In genomic region chr21:43611598-43612369, GRCh38 we compare ENCODE assay signal across 8 cellular contexts. TPM values are rescaled to one million over a fixed set of nuclear protein-coding genes. Genes with fewer than 3 reads are reported as not detected.
DNase-seq lines count a peak whose midpoint lies in the region; ATAC-seq and TF ChIP-seq lines count a peak whose summit lies in the region.

No MANE protein-coding gene starts in this region.

- H3K9me3 Mint-ChIP-seq in H9: no peaks in the 10 kb centered on the region
- no peaks in the 10 kb centered on the region for H3K9me3 Mint-ChIP-seq in CD4-positive, alpha-beta memory T cell

- H3K23ac ChIP-seq in H9 (ENCODE audit: insufficient read length, low read depth, low read length): no peak overlapping the region

- no TSS peak for BruUV-seq in Panc1 (replicated peaks; lab: Mats Ljungman, UMichigan)

- no peak overlapping the region for H3K4me3 ChIP-seq in BLaER1 treated with 17β-estradiol and CSF1 and Interleukin-3, amounts not matched to agents 10 nM and 100 nM
- H3K4me3 ChIP-seq in Panc1 (ENCODE audit: low read depth in 2 of 2, low read length in 2 of 2): no peak overlapping the region
- no peak overlapping the region for H3K4me3 ChIP-seq in dorsolateral prefrontal cortex
- H3K4me3 ChIP-seq in CD4-positive, alpha-beta memory T cell (ENCODE audit: low read length in 2 of 2): no peak overlapping the region

- H2BK15ac ChIP-seq in H9 (ENCODE audit: low read depth, low read length): no peak overlapping the region

- ATAC-seq in Panc1: peak; percentile 92
- ATAC-seq in GM21390 (IDR thresholded peaks at IDR 0.05; ENCODE audit: unreplicated experiment): no peak
- no peak for ATAC-seq in GM21515 (IDR thresholded peaks at IDR 0.05; ENCODE audit: unreplicated experiment)

- H3K4me1 ChIP-seq in BLaER1 treated with 17β-estradiol and CSF1 and Interleukin-3, amounts not matched to agents 10 nM and 100 nM: peaks cover 5 to 32% (median 20%) of the 10 kb centered on the region in 10 experiments; a peak in 18 of 20 replicates
- H3K4me1 ChIP-seq in H9 (ENCODE audit: insufficient read depth, low read length) (no peaks in the 10 kb centered on the region), Panc1 (ENCODE audit: control insufficient read depth, insufficient read depth, low read length) (peaks cover 16% of the 10 kb centered on the region)
- H3K4me1 ChIP-seq in CD4-positive, alpha-beta memory T cell (ENCODE audit: insufficient read depth, low read length): no peaks in the 10 kb centered on the region

- CTCF ChIA-PET in Panc1 (lab: Charles Lee): interaction anchor here (0.6 to 1.1 kb wide), 4 partner anchors 9 to 96 kb away, joined by 3 to 4 read pairs (median 3); no protein-coding TSS in a partner anchor
- CTCF ChIA-PET in CD4-positive, alpha-beta memory T cell (lab: Charles Lee; ENCODE audit: partially characterized antibody): no interaction called here

- WGBS in H9 (ENCODE audit: extremely low coverage, insufficient read length, low lambda C conversion rate): no CpG with 5 or more reads among the region's 8 CpGs

- H3K27ac ChIP-seq in BLaER1 treated with 17β-estradiol and CSF1 and Interleukin-3, amounts not matched to agents 10 nM and 100 nM: no peak overlapping the region
- H3K27ac ChIP-seq in H9 (ENCODE audit: insufficient read length, low read depth, low read length) (no peak overlapping the region), Panc1 (ENCODE audit: low read length) (peak overlapping the region; percentile 54), dorsolateral prefrontal cortex (peak overlapping the region in 2 of 59 donors; percentile 13 to 33)
- H3K27ac ChIP-seq in CD4-positive, alpha-beta memory T cell (ENCODE audit: low read depth, low read length): no peak overlapping the region

- no peak overlapping the region for H2BK12ac ChIP-seq in H9 (ENCODE audit: insufficient read length, low read depth, low read length)

- POLR2A ChIA-PET in Panc1 (lab: Charles Lee): no interaction called here
- POLR2A ChIA-PET in CD4-positive, alpha-beta memory T cell (lab: Charles Lee; ENCODE audit: partially characterized antibody): no interaction called here

- H2BK20ac ChIP-seq in H9 (ENCODE audit: low read depth, low read length, poor library complexity, severe bottlenecking): no peak overlapping the region

- H3K9ac ChIP-seq in BLaER1 treated with 17β-estradiol and CSF1 and Interleukin-3, amounts not matched to agents 10 nM and 100 nM: 0 out of 22 replicates have a peak overlapping the region, but pooled peaks of 1 of the 11 experiments have one; percentile 16
- H3K9ac ChIP-seq in H9 (ENCODE audit: extremely low read depth, insufficient read length, low read length): no peak overlapping the region

- H3K36me3 Mint-ChIP-seq in H9 (ENCODE audit: insufficient read depth in 1 of 3, low read depth in 3 of 3): no peaks in the 10 kb centered on the region
- H3K36me3 Mint-ChIP-seq in CD4-positive, alpha-beta memory T cell: no peaks in the 10 kb centered on the region

- intact Hi-C loops in Panc1 (cut with micrococcal nuclease; ENCODE audit: unreplicated experiment): loop anchor here (5.0 kb wide), 1 partner anchor 36 kb away; no protein-coding TSS in a partner anchor
- intact Hi-C loops in dorsolateral prefrontal cortex (cut with DNase I): loop anchor here in 1 of 2 donors (5.0 kb wide), 1 partner anchor 36 kb away; no protein-coding TSS in a partner anchor
- intact Hi-C loops in CD4-positive, alpha-beta memory T cell (cut with micrococcal nuclease): no loop called here

- no peaks in the 10 kb centered on the region for H3K79me1 ChIP-seq in H9 (ENCODE audit: insufficient read depth, low read depth, low read length, poor library complexity, severe bottlenecking)

- H3T11ph ChIP-seq in H9 (ENCODE audit: low read length): no peak overlapping the region

- H4K8ac ChIP-seq in H9 (replicated peaks; ENCODE audit: insufficient read length, low read depth, low read length): no peak overlapping the region

- no peak overlapping the region for H3K4ac ChIP-seq in H9 (ENCODE audit: low read depth, low read length)

- peaks cover 0 to 5% (median 0%) of the 10 kb centered on the region in 11 experiments; a peak in 1 of 22 replicates for H3K9me3 ChIP-seq in BLaER1 treated with 17β-estradiol and CSF1 and Interleukin-3, amounts not matched to agents 10 nM and 100 nM (replicated peaks in 1 of 11)
- H3K9me3 ChIP-seq in H9 (ENCODE audit: control insufficient read depth, low read depth, low read length): no peaks in the 10 kb centered on the region
- H3K9me3 ChIP-seq in Panc1 (ENCODE audit: control insufficient read depth, insufficient read depth, low read depth, low read length): no peaks in the 10 kb centered on the region
- H3K9me3 ChIP-seq in CD4-positive, alpha-beta memory T cell (ENCODE audit: control insufficient read depth in 1 of 2, low read length in 2 of 2): no peaks in the 10 kb centered on the region

- H3K4me2 ChIP-seq in BLaER1 treated with 17β-estradiol and CSF1 and Interleukin-3, amounts not matched to agents 10 nM and 100 nM: peak overlapping the region in 8 of 11 experiments; percentile 1 to 46 (median 26); a peak in 9 of 22 replicates
- no peak overlapping the region for H3K4me2 ChIP-seq in H9 (ENCODE audit: insufficient read depth, insufficient read length, low read length)

- TF ChIP-seq CTCF in H9 (conservative IDR thresholded peaks at IDR 0.05) (peak; percentile 79), Panc1 (IDR thresholded peaks at IDR 0.05) (peak; percentile 86), dorsolateral prefrontal cortex (IDR thresholded peaks at IDR 0.05 in 54 of 56, conservative IDR thresholded peaks at IDR 0.05 in 2 of 56; ENCODE audit: low read depth in 1 of 56, partially characterized antibody in 56 of 56) (peak; percentile 24 to 69 (median 58))

- H3K27ac Mint-ChIP-seq in H9: peak overlapping the region in 1 of 3 experiments; percentile 45; a peak in 3 of 7 replicates
- no peak overlapping the region for H3K27ac Mint-ChIP-seq in CD4-positive, alpha-beta memory T cell

- peaks cover 3 to 4% of the 10 kb centered on the region in 2 experiments for H3K4me1 Mint-ChIP-seq in H9
- no peaks in the 10 kb centered on the region for H3K4me1 Mint-ChIP-seq in CD4-positive, alpha-beta memory T cell

- H3K4me3 Mint-ChIP-seq in H9: no peak overlapping the region
- no peak overlapping the region for H3K4me3 Mint-ChIP-seq in CD4-positive, alpha-beta memory T cell

- H2BK120ac ChIP-seq in H9 (ENCODE audit: low read depth, low read length, poor library complexity, severe bottlenecking): no peak overlapping the region

- no peak overlapping the region for H2AK5ac ChIP-seq in H9 (ENCODE audit: insufficient read length, low read length)

- no peak overlapping the region for H3K18ac ChIP-seq in H9 (ENCODE audit: insufficient read length, low read depth, low read length)

- peak; percentile 73 for DNase-seq in H9
- DNase-seq in Panc1 (ENCODE audit: low read depth, low spot score): no peak
- peak in 5 of 10 donors; percentile 9 to 54 (median 47) for DNase-seq in dorsolateral prefrontal cortex
- peak; percentile 56 for DNase-seq in medulla oblongata (ENCODE audit: extremely low spot score)
- DNase-seq in CD4-positive, alpha-beta memory T cell: no peak

- H4K5ac ChIP-seq in H9 (ENCODE audit: insufficient read length, low read depth, low read length): no peak overlapping the region

- no peaks in the 10 kb centered on the region for H3K27me3 Mint-ChIP-seq in H9 (ENCODE audit: low read depth)
- no peaks in the 10 kb centered on the region for H3K27me3 Mint-ChIP-seq in CD4-positive, alpha-beta memory T cell

- H3K23me2 ChIP-seq in H9 (ENCODE audit: insufficient read length, low read depth, low read length, poor library complexity, severe bottlenecking): no peaks in the 10 kb centered on the region

- H3K79me2 ChIP-seq in H9 (ENCODE audit: insufficient read depth, low read length): no peaks in the 10 kb centered on the region

- no peak overlapping the region for H3K14ac ChIP-seq in H9 (ENCODE audit: insufficient read depth, low read length)

- H3K56ac ChIP-seq in H9 (ENCODE audit: insufficient read length, low read depth, low read length): no peak overlapping the region

- no peaks in the 10 kb centered on the region for H3K36me3 ChIP-seq in BLaER1 treated with 17β-estradiol and CSF1 and Interleukin-3, amounts not matched to agents 10 nM and 100 nM
- H3K36me3 ChIP-seq in Panc1 (ENCODE audit: control insufficient read depth, insufficient read depth, low read length): no peaks in the 10 kb centered on the region
- H3K36me3 ChIP-seq in CD4-positive, alpha-beta memory T cell (ENCODE audit: insufficient read depth, low read length): no peaks in the 10 kb centered on the region

- in situ Hi-C loops in Panc1 (cut with HindIII; ENCODE audit: low pct_unique_long_range_greater_than_20kb, low sequenced_read_pairs): no loop called here

- H2AFZ ChIP-seq in H9 (ENCODE audit: low read length): no peak overlapping the region

- H4K91ac ChIP-seq in H9 (ENCODE audit: insufficient read length, low read depth, low read length): no peak overlapping the region

- H4K20me1 ChIP-seq in BLaER1 treated with 17β-estradiol and CSF1 and Interleukin-3, amounts not matched to agents 10 nM and 100 nM: peaks cover 0 to 8% (median 0%) of the 10 kb centered on the region in 11 experiments; a peak in 2 of 22 replicates
- H4K20me1 ChIP-seq in H9 (ENCODE audit: control insufficient read depth, insufficient read depth, insufficient read length): no peaks in the 10 kb centered on the region

- H2BK5ac ChIP-seq in H9 (ENCODE audit: insufficient read length, low read length): no peak overlapping the region

- H3K27me3 ChIP-seq in BLaER1 treated with 17β-estradiol and CSF1 and Interleukin-3, amounts not matched to agents 10 nM and 100 nM: peaks cover 0 to 23% (median 0%) of the 10 kb centered on the region in 11 experiments; a peak in 4 of 22 replicates
- no peaks in the 10 kb centered on the region for H3K27me3 ChIP-seq in H9 (ENCODE audit: insufficient read depth, low read length)
- H3K27me3 ChIP-seq in Panc1 (ENCODE audit: control insufficient read depth, insufficient read depth, low read length): no peaks in the 10 kb centered on the region
- no peaks in the 10 kb centered on the region for H3K27me3 ChIP-seq in dorsolateral prefrontal cortex
- H3K27me3 ChIP-seq in CD4-positive, alpha-beta memory T cell (ENCODE audit: insufficient read depth, low read length): no peaks in the 10 kb centered on the region

RNA-seq across cellular contexts. Expression of gene HSF2BP, which starts 47.5 kb away (rescaled TPM):
- total RNA-seq in H9 (2021) (1.5 and 1.7 TPM in 2 replicates), Panc1 (2021; ENCODE audit: unreplicated experiment) (4.2 TPM), dorsolateral prefrontal cortex (1 to 10 TPM in 107 of 120 experiments, under 1 TPM in 13; 0.70 to 4.4 (median 1.9) TPM)
- polyA plus RNA-seq in Panc1 (2012; ENCODE audit: insufficient read length): 3.5 TPM
- under 1 TPM; 0.39 to 0.70 TPM for total RNA-seq in CD4-positive, alpha-beta memory T cell
- polyA plus RNA-seq in CD4-positive, alpha-beta memory T cell: under 1 TPM in 1 of 2 donors, not detected in 1; 0.67 TPM

RNA-seq across cellular contexts. Expression of gene RRP1B, which starts 47.6 kb away (rescaled TPM):
- 94.6 and 96.6 TPM in 2 replicates for total RNA-seq in H9 (2021)
- 30.7 TPM for total RNA-seq in Panc1 (2021; ENCODE audit: unreplicated experiment)
- 13.6 TPM for polyA plus RNA-seq in Panc1 (2012; ENCODE audit: insufficient read length)
- 10 to 100 TPM; 11.7 to 22.2 (median 15.9) TPM for total RNA-seq in dorsolateral prefrontal cortex
- total RNA-seq in CD4-positive, alpha-beta memory T cell: 10 to 100 TPM; 39.9 to 40.5 TPM
- 10 to 100 TPM; 19.8 to 38.0 TPM for polyA plus RNA-seq in CD4-positive, alpha-beta memory T cell

Comparison
In these comparisons a context has a peak if more than half of its experiments do, and no peak if none do; other contexts are left out.
1. DNase-seq: peak in H9 (single experiment) and medulla oblongata (single experiment); none in Panc1 (single experiment) and CD4-positive, alpha-beta memory T cell (0 of 5).
2. Peak in every context shown above with its lines, with median percentiles within 50 percentile points of each other: CTCF ChIP-seq.